In genomic region chr2:232887171-232887850, GRCh38 we compare ENCODE assay signal across 15 cellular contexts. TPM values are rescaled to one million over a fixed set of nuclear protein-coding genes. Genes with fewer than 3 reads are reported as not detected.
DNase-seq lines count a peak whose midpoint lies in the region; ATAC-seq and TF ChIP-seq lines count a peak whose summit lies in the region.
"Had no signal": no experiment of that assay in that cellular context is flagged by ENCODE, and none has a peak within 500 bp of the region (broad histone marks: within the 10 kb centered on the region; RNA-seq: fewer than 3 reads in every experiment).

No MANE protein-coding gene starts in this region.

- TF ChIP-seq POLR2A in NB4 (IDR thresholded peaks at IDR 0.05; ENCODE audit: extremely low read depth, insufficient read length) = no peak

- H3K9me3 Mint-ChIP-seq in osteocyte (ENCODE audit: unreplicated experiment) = no peaks in the 10 kb centered on the region
- H3K9me3 Mint-ChIP-seq in activated T-helper 2 cell treated with anti-CD3 and anti-CD28 coated beads, Interferon-gamma antibody, Interleukin-2, Interleukin-4, amounts not matched to agents 10 μg/mL and 5 μg/mL and 100 μg/mL, durations not matched to agents 14 hours and 24 hours and 36 hours = no peaks in the 10 kb centered on the region
- H3K9me3 Mint-ChIP-seq: activated T-helper 17 cell treated with anti-CD3 and anti-CD28 coated beads, Interleukin-2, amount 50 U/mL, for 72 hours had no signal

- H3K4me3 Mint-ChIP-seq in osteocyte (ENCODE audit: unreplicated experiment) = no peak overlapping the region
- H3K4me3 Mint-ChIP-seq in activated T-helper 2 cell treated with anti-CD3 and anti-CD28 coated beads, Interferon-gamma antibody, Interleukin-2, Interleukin-4, amounts not matched to agents 10 μg/mL and 5 μg/mL and 100 μg/mL, durations not matched to agents 14 hours and 24 hours and 36 hours (ENCODE audit: low read depth) = no peak overlapping the region
- H3K4me3 Mint-ChIP-seq: activated T-helper 17 cell treated with anti-CD3 and anti-CD28 coated beads, Interleukin-2, amount 50 U/mL, for 72 hours; brain had no signal

- no peaks in the 10 kb centered on the region for H3K36me3 Mint-ChIP-seq in osteocyte (ENCODE audit: unreplicated experiment)
- H3K36me3 Mint-ChIP-seq in activated T-helper 2 cell treated with anti-CD3 and anti-CD28 coated beads, Interferon-gamma antibody, Interleukin-2, Interleukin-4, amounts not matched to agents 10 μg/mL and 5 μg/mL and 100 μg/mL, durations not matched to agents 14 hours and 24 hours and 36 hours (ENCODE audit: low read depth) = no peaks in the 10 kb centered on the region
- H3K36me3 Mint-ChIP-seq: brain had no signal

- H3K4me1 Mint-ChIP-seq in osteocyte (ENCODE audit: unreplicated experiment) = peaks cover 10% of the 10 kb centered on the region
- H3K4me1 Mint-ChIP-seq in activated T-helper 2 cell treated with anti-CD3 and anti-CD28 coated beads, Interferon-gamma antibody, Interleukin-2, Interleukin-4, amounts not matched to agents 10 μg/mL and 5 μg/mL and 100 μg/mL, durations not matched to agents 14 hours and 24 hours and 36 hours (ENCODE audit: low read depth) = peaks cover 5% of the 10 kb centered on the region
- H3K4me1 Mint-ChIP-seq: activated T-helper 17 cell treated with anti-CD3 and anti-CD28 coated beads, Interleukin-2, amount 50 U/mL, for 72 hours had no signal

- no peaks in the 10 kb centered on the region for H3K27me3 Mint-ChIP-seq in osteocyte (ENCODE audit: unreplicated experiment)
- no peaks in the 10 kb centered on the region for H3K27me3 Mint-ChIP-seq in activated T-helper 2 cell treated with anti-CD3 and anti-CD28 coated beads, Interferon-gamma antibody, Interleukin-2, Interleukin-4, amounts not matched to agents 10 μg/mL and 5 μg/mL and 100 μg/mL, durations not matched to agents 14 hours and 24 hours and 36 hours (ENCODE audit: low read depth)

- H3K4me3 ChIP-seq in NB4 (ENCODE audit: low read depth, low read length) = no peak overlapping the region
- H3K4me3 ChIP-seq: HAP-1, SK-N-MC had no signal

- intact Hi-C loops in activated T-helper 2 cell treated with anti-CD3 and anti-CD28 coated beads, Interferon-gamma antibody, Interleukin-2, Interleukin-4, amounts not matched to agents 10 μg/mL and 5 μg/mL and 100 μg/mL, durations not matched to agents 14 hours and 24 hours and 36 hours (cut with micrococcal nuclease) = no loop called here

- no peak overlapping the region for H3K27ac Mint-ChIP-seq in osteocyte (ENCODE audit: unreplicated experiment)
- no peak overlapping the region for H3K27ac Mint-ChIP-seq in activated T-helper 2 cell treated with anti-CD3 and anti-CD28 coated beads, Interferon-gamma antibody, Interleukin-2, Interleukin-4, amounts not matched to agents 10 μg/mL and 5 μg/mL and 100 μg/mL, durations not matched to agents 14 hours and 24 hours and 36 hours
- H3K27ac Mint-ChIP-seq: activated T-helper 17 cell treated with anti-CD3 and anti-CD28 coated beads, Interleukin-2, amount 50 U/mL, for 72 hours had no signal

- TF ChIP-seq CTCF in NB4 (IDR thresholded peaks at IDR 0.05; ENCODE audit: low read depth, low read length) (peak; percentile 16), osteocyte (IDR thresholded peaks at IDR 0.05) (no peak)

- peak; percentile 21 for DNase-seq in NCI-H82 (lab: John Stamatoyannopoulos, UW)
- no peak for DNase-seq in NCI-H82 treated with DMSO at 0.1 percent for 48 hours (lab: John Stamatoyannopoulos, UW; ENCODE audit: unreplicated experiment)
- DNase-seq in NB4 (ENCODE audit: low read depth) = peak; percentile 28
- DNase-seq in ecto neural progenitor cell (ENCODE audit: low spot score) = peak; percentile 58
- DNase-seq in osteocyte (ENCODE audit: extremely low spot score, unreplicated experiment) = peak; percentile 80
- DNase-seq in activated T-helper 2 cell treated with anti-CD3 and anti-CD28 coated beads, Interferon-gamma antibody, Interleukin-2, Interleukin-4, amounts not matched to agents 10 μg/mL and 5 μg/mL and 100 μg/mL, durations not matched to agents 14 hours and 24 hours and 36 hours (ENCODE audit: low spot score) = no peak
- DNase-seq: activated CD4-positive, alpha-beta T cell treated with anti-CD3 and anti-CD28 coated beads for 1 hour; NCI-H1436; NCI-H69 had no signal

- ATAC-seq in HG03460 (IDR thresholded peaks at IDR 0.05; ENCODE audit: unreplicated experiment) = no peak
- no peak for ATAC-seq in HG02885 (IDR thresholded peaks at IDR 0.05; ENCODE audit: poor library complexity, unreplicated experiment)
- ATAC-seq: activated T-helper 17 cell treated with anti-CD3 and anti-CD28 coated beads, Interleukin-2, amount 50 U/mL, for 72 hours had no signal

RNA-seq across cellular contexts. Expression of gene SNORC, which starts 17.2 kb away (rescaled TPM):
- 1.9 and 2.1 TPM in 2 replicates for total RNA-seq in osteocyte
- total RNA-seq in activated T-helper 2 cell treated with anti-CD3 and anti-CD28 coated beads, Interferon-gamma antibody, Interleukin-2, Interleukin-4, amounts not matched to agents 10 μg/mL and 5 μg/mL and 100 μg/mL, durations not matched to agents 14 hours and 24 hours and 36 hours = 1.9 and 3.2 TPM in 2 replicates

Comparison
In these comparisons a context has a peak if more than half of its experiments do, and no peak if none do; other contexts are left out.
1. DNase-seq: peak in NCI-H82 (single experiment), NB4 (single experiment), ecto neural progenitor cell (single experiment) and osteocyte (single experiment); none in NCI-H82 treated with DMSO at 0.1 percent for 48 hours (single experiment) and activated T-helper 2 cell treated with anti-CD3 and anti-CD28 coated beads, Interferon-gamma antibody, Interleukin-2, Interleukin-4, amounts not matched to agents 10 μg/mL and 5 μg/mL and 100 μg/mL, durations not matched to agents 14 hours and 24 hours and 36 hours (single experiment).